ENCODE assay signal across 9 cellular contexts in the genomic region with DNA sequence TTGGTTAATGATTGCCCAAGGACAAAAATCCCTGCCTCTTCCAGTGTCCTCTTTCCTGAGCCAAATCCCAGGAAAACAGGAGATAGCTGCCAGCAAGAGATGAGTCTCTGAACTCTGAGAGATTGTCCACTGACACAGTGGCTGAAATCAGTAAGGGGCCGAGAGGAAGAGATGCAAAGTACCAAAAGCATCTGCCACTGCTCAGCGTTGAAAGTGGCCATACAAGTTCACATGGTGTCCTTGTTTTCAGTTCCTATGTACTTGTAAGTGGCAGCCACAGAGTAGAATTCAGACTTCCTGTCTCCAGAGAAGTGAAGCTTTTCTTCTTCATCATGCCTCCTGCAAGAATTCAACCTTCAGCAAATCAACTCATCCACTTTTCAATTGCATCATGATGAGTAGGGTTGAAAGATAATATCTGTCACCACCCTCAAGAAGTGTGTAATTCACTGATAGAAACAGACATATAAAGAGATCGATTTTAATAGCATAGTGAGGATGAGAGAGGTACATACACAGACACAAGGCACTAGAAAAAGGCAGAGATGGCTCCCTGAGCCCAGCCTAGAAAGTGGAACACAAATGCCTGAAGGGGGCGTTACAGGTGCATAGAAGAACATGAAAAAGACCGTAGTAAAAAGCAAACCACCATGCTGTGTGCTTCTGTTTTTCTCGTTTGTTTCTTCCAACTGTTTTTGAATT.
DNase-seq lines count a peak whose midpoint lies in the region; ATAC-seq, FAIRE-seq and TF ChIP-seq lines count a peak whose summit lies in the region.
"Had no signal": no experiment of that assay in that cellular context is flagged by ENCODE, and none has a peak within 500 bp of the region (broad histone marks: within the 10 kb centered on the region; RNA-seq: fewer than 3 reads in every experiment).

No MANE protein-coding gene starts in this region.

- no peaks in the 10 kb centered on the region for H3K9me2 ChIP-seq in GM23248 (ENCODE audit: insufficient read depth)

- H3K79me2 ChIP-seq in GM23248 (ENCODE audit: insufficient read depth), result no peaks in the 10 kb centered on the region

- H3K27ac Mint-ChIP-seq in natural killer cell, result no peak overlapping the region

- peaks cover 2 to 12% of the 10 kb centered on the region in 2 donors for H3K27me3 Mint-ChIP-seq in natural killer cell (ENCODE audit: low read depth in 2 of 2)

- H4K20me1 ChIP-seq in GM23248 (ENCODE audit: insufficient read depth), result no peaks in the 10 kb centered on the region

- TF ChIP-seq CTCF in astrocyte of the cerebellum (IDR thresholded peaks at IDR 0.05; ENCODE audit: low read depth, low read length, missing control alignments) (peak; percentile 57), natural killer cell (IDR thresholded peaks at IDR 0.05) (peak; percentile 48)

- in situ Hi-C loops in GM23248 (cut with MboI) (no loop called here), astrocyte of the cerebellum (cut with HindIII; ENCODE audit: low sequenced_read_pairs) (no loop called here)

- H3K4me3 ChIP-seq in GM23248 (no peak overlapping the region), astrocyte of the cerebellum (ENCODE audit: low read depth, low read length) (no peak overlapping the region)

- H3K36me3 Mint-ChIP-seq in natural killer cell, result no peaks in the 10 kb centered on the region

- no peak overlapping the region for H3K4me2 ChIP-seq in GM23248 (ENCODE audit: unreplicated experiment)

- peaks cover 3% of the 10 kb centered on the region for H3K9me3 ChIP-seq in GM23248 (ENCODE audit: low read depth)
- H3K9me3 ChIP-seq: Caco-2 had no signal

- no peaks in the 10 kb centered on the region for H3K9me3 Mint-ChIP-seq in natural killer cell

- WGBS in GM23248 (ENCODE audit: low coverage in 1 of 2, low lambda C conversion rate in 2 of 2, missing lambda C conversion rate in 2 of 2), 2 experiments, result 30 to 31% methylated on average over 6 of the region's 6 CpGs

- DNase-seq in NCI-H1436 treated with DMSO at 0.1 percent for 48 hours (lab: John Stamatoyannopoulos, UW), result peak; percentile 12
- DNase-seq in NCI-H1436 (lab: John Stamatoyannopoulos, UW), result no peak
- DNase-seq in GM23248, result peak; percentile 65
- peak; percentile 69 to 79 for DNase-seq in Kasumi-1 (lab: John Stamatoyannopoulos, UW)
- DNase-seq in T-helper 1 cell, result peak; percentile 14 to 83 (median 38)
- DNase-seq in astrocyte of the cerebellum (ENCODE audit: low read depth), result peak; percentile 28
- no peak for DNase-seq in natural killer cell
- no peak for DNase-seq in urothelium cell line (ENCODE audit: low spot score)

- no peaks in the 10 kb centered on the region for H3K36me3 ChIP-seq in GM23248 (ENCODE audit: low read depth)

- no peaks in the 10 kb centered on the region for H3K27me3 ChIP-seq in GM23248 (replicated peaks; ENCODE audit: insufficient read depth)

- H3K4me1 ChIP-seq in GM23248 (ENCODE audit: insufficient read depth), result no peaks in the 10 kb centered on the region
- H3K4me1 ChIP-seq: Caco-2 had no signal

- H3K4me3 Mint-ChIP-seq in natural killer cell, result no peak overlapping the region

- H3K9ac ChIP-seq in GM23248, result no peak overlapping the region

- intact Hi-C loops in natural killer cell (cut with micrococcal nuclease), result loop anchor here (1.0 kb wide), 1 partner anchor 141 kb away; no protein-coding TSS in a partner anchor

- no peak overlapping the region for H3K27ac ChIP-seq in GM23248

- no peak overlapping the region for H2AFZ ChIP-seq in GM23248

- no peaks in the 10 kb centered on the region for H3F3A ChIP-seq in GM23248 (ENCODE audit: insufficient read depth)

- FAIRE-seq in urothelium cell line (lab: Jason Lieb, UNC), result no peak

- peaks cover 5% of the 10 kb centered on the region in 2 donors for H3K4me1 Mint-ChIP-seq in natural killer cell

- peak; percentile 62 to 74 (median 68) for ATAC-seq in natural killer cell

Comparison
In these comparisons a context has a peak if more than half of its experiments do, and no peak if none do; other contexts are left out.
1. DNase-seq: peak in NCI-H1436 treated with DMSO at 0.1 percent for 48 hours (single experiment), GM23248 (single experiment), Kasumi-1 (2 of 2), T-helper 1 cell (5 of 5) and astrocyte of the cerebellum (single experiment); none in NCI-H1436 (single experiment), natural killer cell (single experiment) and urothelium cell line (single experiment).